ENCODE assay signal across 8 cellular contexts in genomic region chr1:8880068-8880676, GRCh38. TPM values are rescaled to one million over a fixed set of nuclear protein-coding genes. Genes with fewer than 3 reads are reported as not detected.
DNase-seq lines count a peak whose midpoint lies in the region; FAIRE-seq and TF ChIP-seq lines count a peak whose summit lies in the region.

No MANE protein-coding gene starts in this region.

- peak overlapping the region; percentile 86 for H3K27ac ChIP-seq in 22Rv1
- H3K27ac ChIP-seq in OCI-LY7 (ENCODE audit: low read depth, low read length, poor library complexity, severe bottlenecking), result peak overlapping the region; percentile 77
- peak overlapping the region; percentile 95 for H3K27ac ChIP-seq in astrocyte (ENCODE audit: low read depth, low read length)
- H3K27ac ChIP-seq in small intestine (ENCODE audit: low read depth in 1 of 2, low read length in 1 of 2), result peak overlapping the region; percentile 97 to 99

- intact Hi-C loops in OCI-LY7 (cut with micrococcal nuclease; ENCODE audit: unreplicated experiment), result no loop called here

- peak; percentile 45 for DNase-seq in OCI-LY7 (ENCODE audit: low spot score)
- DNase-seq in astrocyte (ENCODE audit: low read depth), result peak; percentile 96
- peak; percentile 39 for DNase-seq in iPS-NIHi11 (ENCODE audit: low spot score)
- peak; percentile 80 for DNase-seq in small intestine
- DNase-seq in NCI-H1105 treated with DMSO at 0.1 percent for 48 hours (lab: John Stamatoyannopoulos, UW), result no peak
- DNase-seq in NCI-H2171 (lab: John Stamatoyannopoulos, UW), result no peak

- TF ChIP-seq CTCF in 22Rv1 (IDR thresholded peaks at IDR 0.05) (no peak), OCI-LY7 (conservative IDR thresholded peaks at IDR 0.05; ENCODE audit: low read length) (no peak), astrocyte (IDR thresholded peaks at IDR 0.05; ENCODE audit: insufficient read depth, low read depth, low read length) (no peak)

- H3K9ac ChIP-seq in astrocyte (ENCODE audit: low read length), result peak overlapping the region; percentile 97

- H3K36me3 Mint-ChIP-seq in astrocyte (ENCODE audit: low read depth, unreplicated experiment), result peaks cover 4% of the 10 kb centered on the region

- H2AFZ ChIP-seq in OCI-LY7 (ENCODE audit: low read length), result no peak overlapping the region; the same call in 1 of the 2 replicates
- peak overlapping the region; percentile 38 for H2AFZ ChIP-seq in astrocyte (ENCODE audit: low read depth, low read length)

- peaks cover 19% of the 10 kb centered on the region for H4K20me1 ChIP-seq in OCI-LY7 (ENCODE audit: insufficient read depth, low read length)
- H4K20me1 ChIP-seq in astrocyte (ENCODE audit: insufficient read depth, low read length), result peaks cover 26% of the 10 kb centered on the region

- TSS peak; percentile 92 for BruUV-seq in OCI-LY7 (replicated peaks; lab: Mats Ljungman, UMichigan)

- H3K4me2 ChIP-seq in OCI-LY7 (ENCODE audit: low read length) (peak overlapping the region; percentile 87), astrocyte (ENCODE audit: low read length) (peak overlapping the region; percentile 91)

- H3K36me3 ChIP-seq in OCI-LY7 (ENCODE audit: insufficient read depth, low read length) (peaks cover 33% of the 10 kb centered on the region), astrocyte (ENCODE audit: insufficient read depth, low read length) (peaks cover 2% of the 10 kb centered on the region), small intestine (ENCODE audit: control insufficient read depth in 2 of 2, insufficient read depth in 2 of 2, low read length in 2 of 2) (no peaks in the 10 kb centered on the region)

- no peaks in the 10 kb centered on the region for H3K9me2 ChIP-seq in OCI-LY7 (ENCODE audit: insufficient read depth, low read length)

- H3K4me1 ChIP-seq in OCI-LY7 (ENCODE audit: insufficient read depth, low read length, poor library complexity, severe bottlenecking), result peaks cover 31% of the 10 kb centered on the region
- H3K4me1 ChIP-seq in astrocyte (ENCODE audit: insufficient read depth, low read length), result peaks cover 28% of the 10 kb centered on the region
- peaks cover 0 to 13% of the 10 kb centered on the region in 2 donors for H3K4me1 ChIP-seq in small intestine (ENCODE audit: control insufficient read depth in 2 of 2, insufficient read depth in 1 of 2, low read depth in 1 of 2, low read length in 1 of 2)

- H3K27me3 Mint-ChIP-seq in astrocyte (ENCODE audit: low read depth, unreplicated experiment), result no peaks in the 10 kb centered on the region

- H3K4me3 Mint-ChIP-seq in astrocyte (ENCODE audit: unreplicated experiment), result peak overlapping the region; percentile 82

- peak overlapping the region; percentile 94 for H3K27ac Mint-ChIP-seq in astrocyte (ENCODE audit: unreplicated experiment)

- H3K27me3 ChIP-seq in astrocyte (ENCODE audit: insufficient read depth, low read length) (no peaks in the 10 kb centered on the region), small intestine (ENCODE audit: control insufficient read depth in 2 of 2, insufficient read depth in 2 of 2, low read length in 2 of 2) (no peaks in the 10 kb centered on the region)

- POLR2A ChIA-PET in OCI-LY7 (lab: Charles Lee), result interaction anchor here (0.7 to 1.0 kb wide), 2 partner anchors 10 to 597 kb away, joined by 3 to 4 read pairs; no protein-coding TSS in a partner anchor

- peaks cover 33% of the 10 kb centered on the region for H3K4me1 Mint-ChIP-seq in astrocyte (ENCODE audit: low read depth, unreplicated experiment)

- H3K4me3 ChIP-seq in GM08714 (ENCODE audit: low read length), result peak overlapping the region; percentile 23
- peak overlapping the region; percentile 99 for H3K4me3 ChIP-seq in OCI-LY7 (ENCODE audit: low read depth, low read length, poor library complexity, severe bottlenecking)
- H3K4me3 ChIP-seq in astrocyte (ENCODE audit: insufficient read depth, low read depth, low read length), result peak overlapping the region; percentile 2
- H3K4me3 ChIP-seq in small intestine (ENCODE audit: low read depth in 1 of 2, low read length in 2 of 2), result no peak overlapping the region

- H3K79me2 ChIP-seq in OCI-LY7 (ENCODE audit: insufficient read depth, low read depth, low read length), result peaks cover 45% of the 10 kb centered on the region
- H3K79me2 ChIP-seq in astrocyte (ENCODE audit: insufficient read depth, low read length), result peaks cover 37% of the 10 kb centered on the region

- FAIRE-seq in astrocyte (lab: Jason Lieb, UNC), result no peak
- FAIRE-seq in small intestine (lab: Jason Lieb, UNC), result no peak

- H3K9me3 ChIP-seq in OCI-LY7 (ENCODE audit: low read length) (no peaks in the 10 kb centered on the region), astrocyte (ENCODE audit: insufficient read depth, low read depth, low read length) (no peaks in the 10 kb centered on the region), small intestine (ENCODE audit: control insufficient read depth, low read depth) (no peaks in the 10 kb centered on the region)

- WGBS in small intestine, 3 donors, result 10 to 32% (median 14%) methylated on average over 8 of the region's 8 CpGs

- no peaks in the 10 kb centered on the region for H3K9me3 Mint-ChIP-seq in astrocyte (ENCODE audit: unreplicated experiment)

- CTCF ChIA-PET in OCI-LY7 (lab: Charles Lee; ENCODE audit: unreplicated experiment), result no interaction called here

RNA-seq across cellular contexts. Expression of gene ENO1, which starts 1.7 kb away (rescaled TPM):
- total RNA-seq in OCI-LY7 (2014; rRNA removed; shearing (Covaris generic)), result 1,017 and 1,033 TPM in 2 replicates
- total RNA-seq in OCI-LY7 (2022), result 884 and 1,337 TPM in 2 replicates
- total RNA-seq in astrocyte, result 1,663 and 1,692 TPM in 2 replicates
- 100 to 1,000 TPM; 491 to 829 (median 492) TPM for polyA plus RNA-seq in small intestine

Comparison
In these comparisons a context has a peak if more than half of its experiments do, and no peak if none do; other contexts are left out.
1. H3K4me3 ChIP-seq: peak in GM08714 (single experiment), OCI-LY7 (single experiment) and astrocyte (single experiment); none in small intestine (0 of 2).
2. DNase-seq: peak in OCI-LY7 (single experiment), astrocyte (single experiment), iPS-NIHi11 (single experiment) and small intestine (single experiment); none in NCI-H1105 treated with DMSO at 0.1 percent for 48 hours (single experiment) and NCI-H2171 (single experiment).
3. Peak in every context shown above with its lines, with median percentiles within 50 percentile points of each other: H3K27ac ChIP-seq.